In genomic region chr7:2048531-2048930, GRCh38 we compare ENCODE assay signal across 24 cellular contexts.
A peak's percentile ranks its signal among the peaks of the same experiment; 100 is the strongest.
DNase-seq lines count a peak whose midpoint lies in the region; ATAC-seq, FAIRE-seq and TF ChIP-seq lines count a peak whose summit lies in the region.
"Had no signal": no experiment of that assay in that cellular context is flagged by ENCODE, and none has a peak within 500 bp of the region (broad histone marks: within the 10 kb centered on the region; RNA-seq: fewer than 3 reads in every experiment).

No MANE protein-coding gene starts in this region.

- H3K36me3 ChIP-seq in right lobe of liver (no peaks in the 10 kb centered on the region), HepG2 (replicated peaks in 1 of 2; ENCODE audit: control insufficient read depth in 1 of 2, insufficient read depth in 2 of 2, low read length in 2 of 2) (peaks cover 1 to 7% of the 10 kb centered on the region in 2 experiments; a peak in 4 of 5 replicates), aorta (ENCODE audit: control insufficient read depth in 1 of 2, insufficient read depth in 2 of 2, low read length in 1 of 2) (no peaks in the 10 kb centered on the region)
- H3K36me3 ChIP-seq: breast epithelium, thyroid gland had no signal

- BruUV-seq in HepG2 (replicated peaks; lab: Mats Ljungman, UMichigan) = no TSS peak

- H3K79me2 ChIP-seq in HepG2 (ENCODE audit: insufficient read depth, low read length) = no peaks in the 10 kb centered on the region

- H3K4me2 ChIP-seq in HepG2 (ENCODE audit: low read depth, low read length) = no peak overlapping the region

- no peaks in the 10 kb centered on the region for H4K20me1 ChIP-seq in HepG2 (ENCODE audit: insufficient read depth, low read length)

- H3K4me3 Mint-ChIP-seq in central memory CD8-positive, alpha-beta T cell = no peak overlapping the region
- no peak overlapping the region for H3K4me3 Mint-ChIP-seq in nephron
- H3K4me3 Mint-ChIP-seq: stimulated activated naive CD8-positive, alpha-beta T cell treated with anti-CD3 and anti-CD28 coated beads, Interleukin-15, amount 100 ng/mL, for 72 hours; T-helper 2 cell treated with Interferon-gamma antibody and Interleukin-4, amounts not matched to agents 5 μg/mL and 100 μg/mL, for 36 hours had no signal

- no peak for TF ChIP-seq POLR2A in right lobe of liver (IDR thresholded peaks at IDR 0.05)
- no peak for TF ChIP-seq POLR2A in HepG2 (IDR thresholded peaks at IDR 0.05; ENCODE audit: insufficient read depth in 1 of 2, low read depth in 2 of 2, low read length in 2 of 2)

- no peak for ATAC-seq in right lobe of liver
- ATAC-seq in HepG2 = no peak
- ATAC-seq in central memory CD8-positive, alpha-beta T cell (replicated peaks; ENCODE audit: extremely low read depth, poor library complexity, severe bottlenecking) = no peak
- ATAC-seq in aorta (ENCODE audit: low FRiP score) = no peak
- no peak for ATAC-seq in GM19455 (IDR thresholded peaks at IDR 0.05; ENCODE audit: unreplicated experiment)
- ATAC-seq in GM19463 (IDR thresholded peaks at IDR 0.05; ENCODE audit: unreplicated experiment) = no peak
- ATAC-seq: SK-N-SH treated with all-trans-retinoic acid at 6 μM for 48 hours; stimulated activated naive CD8-positive, alpha-beta T cell treated with anti-CD3 and anti-CD28 coated beads, Interleukin-15, amount 100 ng/mL, for 72 hours had no signal

- no peak overlapping the region for H3K9ac ChIP-seq in HepG2 (ENCODE audit: insufficient read depth, low read depth, low read length)
- H3K9ac ChIP-seq: GM23248 had no signal

- peak in 2 of 3 donors; percentile 13 to 35 for DNase-seq in right lobe of liver
- no peak for DNase-seq in HepG2 (ENCODE audit: low spot score)
- DNase-seq in central memory CD8-positive, alpha-beta T cell (ENCODE audit: low spot score in 2 of 2) = no peak
- peak; percentile 40 to 60 for DNase-seq in aorta
- DNase-seq in NCI-H2029 (lab: John Stamatoyannopoulos, UW) = no peak
- DNase-seq: activated CD4-positive, alpha-beta T cell treated with anti-CD3 and anti-CD28 coated beads, Interleukin-2, amount 50 U/mL, for 48 hours; CD4-positive, alpha-beta memory T cell; DMS153; GM23248; KG1; MM.1S; NCI-H1417; NCI-H2081 treated with DMSO at 0.1 percent for 48 hours; NCI-H82; stimulated activated CD4-positive, alpha-beta T cell treated with anti-CD3 and anti-CD28 coated beads, Interleukin-15, amount 100 ng/mL, for 24 hours; stimulated activated naive CD8-positive, alpha-beta T cell treated with anti-CD3 and anti-CD28 coated beads, Interleukin-15, amount 100 ng/mL, for 72 hours; thyroid gland had no signal

- H3K9me3 ChIP-seq in right lobe of liver (no peaks in the 10 kb centered on the region), HepG2 (ENCODE audit: low read length) (no peaks in the 10 kb centered on the region), aorta (ENCODE audit: control insufficient read depth, low read length) (no peaks in the 10 kb centered on the region)
- H3K9me3 ChIP-seq: breast epithelium, thyroid gland had no signal

- no peak overlapping the region for H3K4me3 ChIP-seq in right lobe of liver
- H3K4me3 ChIP-seq in HepG2 (replicated peaks in 1 of 3; ENCODE audit: insufficient read depth in 1 of 3, low read depth in 2 of 3, low read length in 3 of 3) = no peak overlapping the region
- H3K4me3 ChIP-seq in aorta (ENCODE audit: low read length in 2 of 2) = no peak overlapping the region
- H3K4me3 ChIP-seq: breast epithelium, coronary artery, GM23248, thyroid gland had no signal

- H3K9me3 Mint-ChIP-seq in central memory CD8-positive, alpha-beta T cell = no peaks in the 10 kb centered on the region
- no peaks in the 10 kb centered on the region for H3K9me3 Mint-ChIP-seq in nephron
- H3K9me3 Mint-ChIP-seq: CD4-positive, alpha-beta memory T cell; stimulated activated naive CD8-positive, alpha-beta T cell treated with anti-CD3 and anti-CD28 coated beads, Interleukin-15, amount 100 ng/mL, for 72 hours; T-helper 2 cell treated with Interferon-gamma antibody and Interleukin-4, amounts not matched to agents 5 μg/mL and 100 μg/mL, for 36 hours had no signal

- TF ChIP-seq CTCF in right lobe of liver (IDR thresholded peaks at IDR 0.05) (no peak), HepG2 (CRISPR knock-in tag; IDR thresholded peaks at IDR 0.05) (no peak), nephron (IDR thresholded peaks at IDR 0.05; ENCODE audit: unreplicated experiment in 3 of 3) (no peak)

- 100% methylated on average over 1 of the region's 11 CpGs for WGBS in right lobe of liver (ENCODE audit: insufficient coverage, low coverage, low lambda C conversion rate, missing lambda C conversion rate)
- 96% methylated on average over 7 of the region's 11 CpGs for WGBS in HepG2 (ENCODE audit: low lambda C conversion rate)
- WGBS in aorta, 2 donors = 94 to 95% methylated on average over 11 of the region's 11 CpGs

- H3K27ac ChIP-seq in right lobe of liver (no peak overlapping the region), HepG2 (ENCODE audit: extremely low read length, insufficient read depth, low read length) (no peak overlapping the region), aorta (ENCODE audit: low read depth in 1 of 2, low read length in 2 of 2) (no peak overlapping the region)
- H3K27ac ChIP-seq: breast epithelium, coronary artery, GM23248, thyroid gland had no signal

- peak overlapping the region; percentile 51 for H3K27ac Mint-ChIP-seq in central memory CD8-positive, alpha-beta T cell (ENCODE audit: low read depth)
- H3K27ac Mint-ChIP-seq in nephron = peak overlapping the region in 2 of 3 experiments; percentile 24 to 67
- H3K27ac Mint-ChIP-seq: stimulated activated naive CD8-positive, alpha-beta T cell treated with anti-CD3 and anti-CD28 coated beads, Interleukin-15, amount 100 ng/mL, for 72 hours; T-helper 2 cell treated with Interferon-gamma antibody and Interleukin-4, amounts not matched to agents 5 μg/mL and 100 μg/mL, for 36 hours had no signal

- POLR2A ChIA-PET in HepG2 (lab: Yijun Ruan, JAX) = no interaction called here

- TF ChIP-seq RAD21 in HepG2 (CRISPR knock-in tag; IDR thresholded peaks at IDR 0.05) = no peak

- peaks cover 8% of the 10 kb centered on the region for H3K36me3 Mint-ChIP-seq in central memory CD8-positive, alpha-beta T cell (ENCODE audit: insufficient read depth)
- peaks cover 7% of the 10 kb centered on the region for H3K36me3 Mint-ChIP-seq in nephron (ENCODE audit: low read depth)
- H3K36me3 Mint-ChIP-seq: CD4-positive, alpha-beta memory T cell had no signal

- H3K27me3 Mint-ChIP-seq in central memory CD8-positive, alpha-beta T cell = no peaks in the 10 kb centered on the region
- H3K27me3 Mint-ChIP-seq in nephron (ENCODE audit: low read depth) = no peaks in the 10 kb centered on the region
- H3K27me3 Mint-ChIP-seq: CD4-positive, alpha-beta memory T cell; stimulated activated naive CD8-positive, alpha-beta T cell treated with anti-CD3 and anti-CD28 coated beads, Interleukin-15, amount 100 ng/mL, for 72 hours had no signal

- peaks cover 20% of the 10 kb centered on the region for H3K4me1 Mint-ChIP-seq in central memory CD8-positive, alpha-beta T cell
- peaks cover 28% of the 10 kb centered on the region for H3K4me1 Mint-ChIP-seq in nephron

- no peak overlapping the region for H2AFZ ChIP-seq in HepG2 (ENCODE audit: low read length)
- H2AFZ ChIP-seq: GM23248 had no signal

- H3K4me1 ChIP-seq in right lobe of liver = no peaks in the 10 kb centered on the region
- no peaks in the 10 kb centered on the region for H3K4me1 ChIP-seq in HepG2 (ENCODE audit: insufficient read depth, low read length)
- H3K4me1 ChIP-seq in aorta (ENCODE audit: control insufficient read depth in 1 of 2, insufficient read depth in 2 of 2, low read length in 2 of 2) = no peaks in the 10 kb centered on the region
- H3K4me1 ChIP-seq: breast epithelium, thyroid gland had no signal

- intact Hi-C loops in right lobe of liver (cut with DNase I) (no loop called here), HepG2 (cut with micrococcal nuclease; ENCODE audit: unreplicated experiment) (no loop called here), aorta (cut with DNase I) (no loop called here)

- H3K27me3 ChIP-seq in right lobe of liver (no peaks in the 10 kb centered on the region), HepG2 (ENCODE audit: control insufficient read depth in 1 of 2, insufficient read depth in 2 of 2, low read length in 2 of 2) (no peaks in the 10 kb centered on the region), aorta (ENCODE audit: control insufficient read depth in 1 of 2, insufficient read depth in 2 of 2, low read length in 1 of 2) (no peaks in the 10 kb centered on the region)
- H3K27me3 ChIP-seq: breast epithelium, thyroid gland had no signal

- in situ Hi-C loops in HepG2 (cut with HindIII; ENCODE audit: extremely low pct_ligation_motif_present, low pct_unique_long_range_greater_than_20kb) = no loop called here

- TF ChIP-seq EP300 in HepG2 (IDR thresholded peaks at IDR 0.05; ENCODE audit: low read depth in 2 of 2, low read length in 2 of 2) (no peak), HepG2 (CRISPR knock-in tag; IDR thresholded peaks at IDR 0.05; ENCODE audit: borderline replicate concordance) (no peak)

- FAIRE-seq in HepG2 (lab: Jason Lieb, UNC) = no peak

- CTCF ChIA-PET in HepG2 (lab: Yijun Ruan, JAX; ENCODE audit: low intra/inter-chr PET ratio, low total read pairs) = no interaction called here

TF ChIP-seq in HepG2, 621 proteins besides CTCF, POLR2A, EP300 and RAD21 (continues in another document):
- no peak for TF ChIP-seq CBX2 (IDR thresholded peaks at IDR 0.05; ENCODE audit: low read depth, low read length)
- TF ChIP-seq CBX2 (CRISPR knock-in tag; IDR thresholded peaks at IDR 0.05; ENCODE audit: low read depth) = no peak
- no peak for TF ChIP-seq TRAFD1 (CRISPR knock-in tag; IDR thresholded peaks at IDR 0.05; ENCODE audit: borderline replicate concordance)
- TF ChIP-seq POLR2G (IDR thresholded peaks at IDR 0.05; ENCODE audit: low read depth, low read length) = no peak
- TF ChIP-seq SOX5 (CRISPR knock-in tag; IDR thresholded peaks at IDR 0.05; ENCODE audit: borderline replicate concordance) = no peak

Comparison
In these comparisons a context has a peak if more than half of its experiments do, and no peak if none do; other contexts are left out.
1. DNase-seq: peak in right lobe of liver (2 of 3) and aorta (2 of 2); none in HepG2 (single experiment), central memory CD8-positive, alpha-beta T cell (0 of 2) and NCI-H2029 (single experiment).